Comparison of ENCODE assay signal across 18 cellular contexts in genomic region chr1:171160181-171160580, GRCh38. TPM values are rescaled to one million over a fixed set of nuclear protein-coding genes. Genes with fewer than 3 reads are reported as not detected.
DNase-seq lines count a peak whose midpoint lies in the region; ATAC-seq, FAIRE-seq and TF ChIP-seq lines count a peak whose summit lies in the region.
"Had no signal": no experiment of that assay in that cellular context is flagged by ENCODE, and none has a peak within 500 bp of the region (broad histone marks: within the 10 kb centered on the region; RNA-seq: fewer than 3 reads in every experiment).

No MANE protein-coding gene starts in this region.

- H3K4me3 ChIP-seq in osteoblast (ENCODE audit: insufficient read depth, low read length) (no peak overlapping the region), MM.1S (ENCODE audit: low read length) (no peak overlapping the region)

- DNase-seq in osteoblast (ENCODE audit: insufficient read length, low spot score, missing footprints) (no peak), MM.1S (no peak), NCI-H2029 (lab: John Stamatoyannopoulos, UW) (no peak), NCI-H2107 (lab: John Stamatoyannopoulos, UW) (no peak)
- DNase-seq in stimulated activated naive CD8-positive, alpha-beta T cell treated with anti-CD3 and anti-CD28 coated beads, Interleukin-15, Interleukin-2, amounts not matched to agents 100 U/mL and 50 U/mL, for 24 hours, result no peak
- DNase-seq: activated CD8-positive, alpha-beta memory T cell treated with anti-CD3 and anti-CD28 coated beads, Interleukin-2, amount 10 ng/mL, durations not matched to agents 7 days and 5 days; activated naive CD4-positive, alpha-beta T cell treated with anti-CD3 and anti-CD28 coated beads, Interleukin-2, amount 10 ng/mL, durations not matched to agents 7 days and 5 days; AML-193; NCI-H1417 treated with DMSO at 0.1 percent for 48 hours; NCI-H526; stimulated activated naive CD8-positive, alpha-beta T cell treated with anti-CD3 and anti-CD28 coated beads, Interleukin-15, amount 100 ng/mL, for 72 hours; WERI-Rb-1 had no signal

- H4K20me1 ChIP-seq in osteoblast (ENCODE audit: insufficient read depth, low read length) (no peaks in the 10 kb centered on the region), MM.1S (ENCODE audit: insufficient read depth, low read length) (no peaks in the 10 kb centered on the region)

- H2AFZ ChIP-seq in osteoblast (ENCODE audit: low read length) (peak overlapping the region; percentile 27), MM.1S (ENCODE audit: low read length) (no peak overlapping the region)

- TF ChIP-seq CTCF in osteoblast (IDR thresholded peaks at IDR 0.05; ENCODE audit: extremely low read depth, low read depth, low read length) (no peak), MM.1S (IDR thresholded peaks at IDR 0.05; ENCODE audit: low read length) (no peak)

- H3K79me2 ChIP-seq in osteoblast (ENCODE audit: insufficient read depth, low read length) (no peaks in the 10 kb centered on the region), MM.1S (ENCODE audit: low read length) (no peaks in the 10 kb centered on the region)

- no peak overlapping the region for H3K4me2 ChIP-seq in osteoblast (ENCODE audit: insufficient read depth, low read length)
- H3K4me2 ChIP-seq in MM.1S (ENCODE audit: low read depth, low read length), result no peak overlapping the region

- no peak overlapping the region for H3K27ac ChIP-seq in osteoblast (ENCODE audit: low read depth, low read length)
- H3K27ac ChIP-seq in MM.1S (ENCODE audit: low read length), result no peak overlapping the region
- H3K27ac ChIP-seq: WERI-Rb-1 had no signal

- ATAC-seq in GM18861 (IDR thresholded peaks at IDR 0.05; ENCODE audit: unreplicated experiment), result peak; percentile 63
- ATAC-seq in HG03159 (IDR thresholded peaks at IDR 0.05; ENCODE audit: unreplicated experiment), result peak; percentile 64
- ATAC-seq in stimulated activated naive CD8-positive, alpha-beta T cell treated with anti-CD3 and anti-CD28 coated beads, Interleukin-15, Interleukin-2, amounts not matched to agents 100 U/mL and 50 U/mL, for 24 hours, result no peak
- ATAC-seq: activated CD8-positive, alpha-beta memory T cell treated with anti-CD3 and anti-CD28 coated beads, Interleukin-2, amount 10 ng/mL, durations not matched to agents 7 days and 5 days; stimulated activated naive CD8-positive, alpha-beta T cell treated with anti-CD3 and anti-CD28 coated beads, Interleukin-15, amount 100 ng/mL, for 72 hours had no signal

- no peaks in the 10 kb centered on the region for H3K9me2 ChIP-seq in MM.1S (replicated peaks; ENCODE audit: insufficient read depth, low read length)

- no peaks in the 10 kb centered on the region for H3K4me1 ChIP-seq in osteoblast (ENCODE audit: insufficient read depth, low read length)
- no peaks in the 10 kb centered on the region for H3K4me1 ChIP-seq in MM.1S (ENCODE audit: low read length)

- H3F3A ChIP-seq in MM.1S (ENCODE audit: insufficient read depth, low read length), result no peaks in the 10 kb centered on the region

- H3K36me3 ChIP-seq in osteoblast (ENCODE audit: insufficient read depth, low read length), result no peaks in the 10 kb centered on the region
- no peaks in the 10 kb centered on the region for H3K36me3 ChIP-seq in MM.1S (replicated peaks; ENCODE audit: insufficient read depth, low read length)
- H3K36me3 ChIP-seq: WERI-Rb-1 had no signal

- peak; percentile 21 for FAIRE-seq in endometrium (lab: Jason Lieb, UNC)
- FAIRE-seq: GM12891 had no signal

- H3K9ac ChIP-seq in MM.1S (ENCODE audit: low read length), result no peak overlapping the region

- no peaks in the 10 kb centered on the region for H3K27me3 ChIP-seq in osteoblast (ENCODE audit: insufficient read depth, low read length)
- H3K27me3 ChIP-seq in MM.1S (replicated peaks; ENCODE audit: insufficient read depth, low read length), result no peaks in the 10 kb centered on the region

- no peaks in the 10 kb centered on the region for H3K9me3 ChIP-seq in osteoblast (ENCODE audit: low read depth, low read length)
- no peaks in the 10 kb centered on the region for H3K9me3 ChIP-seq in MM.1S (replicated peaks; ENCODE audit: insufficient read depth, low read length)

RNA-seq across cellular contexts. Expression of gene FMO2, which starts 24.9 kb away (rescaled TPM):
- total RNA-seq in osteoblast, result 2.7 and 2.9 TPM in 2 replicates
- total RNA-seq: activated CD8-positive, alpha-beta memory T cell treated with anti-CD3 and anti-CD28 coated beads, Interleukin-2, amount 10 ng/mL, durations not matched to agents 7 days and 5 days; Daoy; mononuclear cell had no signal
